In the genomic region with DNA sequence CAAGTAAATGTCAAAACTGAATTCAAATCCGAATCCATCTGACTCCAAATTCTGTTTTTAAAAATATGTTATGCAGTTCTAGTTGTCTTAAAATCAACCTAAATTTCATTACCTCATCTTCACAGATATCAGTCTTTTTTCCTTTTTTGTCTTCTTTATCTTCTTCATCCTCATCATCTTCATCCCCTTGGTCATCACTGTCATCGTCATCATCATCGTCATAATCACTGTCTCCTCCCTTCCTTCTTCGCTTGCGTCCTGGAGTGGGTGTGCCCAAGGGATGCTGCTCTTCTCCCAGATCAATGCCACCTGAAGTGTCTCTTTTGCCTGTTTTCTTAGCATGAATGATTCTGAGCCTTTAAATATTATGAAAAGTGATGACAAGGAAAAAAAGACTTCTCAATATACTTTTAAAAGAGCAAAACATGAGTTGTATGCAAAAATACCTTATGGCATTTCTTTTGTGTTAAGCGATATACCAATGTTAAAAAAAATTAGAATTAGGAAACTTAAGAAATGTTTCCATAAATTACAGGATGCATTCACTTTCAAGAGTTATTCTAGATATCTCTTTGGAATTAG, we compare ENCODE assay signal across 15 cellular contexts.
A peak's percentile ranks its signal among the peaks of the same experiment; 100 is the strongest.
DNase-seq lines count a peak whose midpoint lies in the region; FAIRE-seq and TF ChIP-seq lines count a peak whose summit lies in the region.
"Had no signal": no experiment of that assay in that cellular context is flagged by ENCODE, and none has a peak within 500 bp of the region (broad histone marks: within the 10 kb centered on the region; RNA-seq: fewer than 3 reads in every experiment).

No MANE protein-coding gene starts in this region.

- POLR2A ChIA-PET in HEK293 (lab: Yijun Ruan, JAX) (no interaction called here), H1 (lab: Charles Lee; ENCODE audit: partially characterized antibody) (no interaction called here)
- POLR2A ChIA-PET in activated CD4-positive, alpha-beta memory T cell treated with anti-CD3 and anti-CD28 coated beads for 36 hours (lab: Charles Lee) = no interaction called here

- no peak overlapping the region for H3K23ac ChIP-seq in H1 (ENCODE audit: insufficient read length)

- H3K36me3 ChIP-seq in HEK293 (ENCODE audit: control insufficient read depth in 2 of 2, insufficient read depth in 1 of 2, low read length in 2 of 2) = peaks cover 0 to 9% of the 10 kb centered on the region in 2 experiments; a peak in 2 of 3 replicates
- H3K36me3 ChIP-seq in KMS-11 (ENCODE audit: insufficient read depth) = no peaks in the 10 kb centered on the region
- H3K36me3 ChIP-seq in H1 (ENCODE audit: control insufficient read depth in 2 of 4, insufficient read depth in 4 of 4, low read length in 3 of 4) = peaks cover 0 to 34% (median 10%) of the 10 kb centered on the region in 4 experiments; a peak in 4 of 8 replicates

- H3K4me1 ChIP-seq in HEK293 (ENCODE audit: control insufficient read depth, insufficient read depth, low read length) (no peaks in the 10 kb centered on the region), KMS-11 (ENCODE audit: low read depth, poor library complexity, severe bottlenecking) (peaks cover 37% of the 10 kb centered on the region), H1 (replicated peaks in 1 of 4; ENCODE audit: control insufficient read depth in 3 of 4, insufficient read depth in 4 of 4, low read length in 3 of 4) (no peaks in the 10 kb centered on the region)

- H2AFZ ChIP-seq in KMS-11 (ENCODE audit: low read depth) (no peak overlapping the region), H1 (ENCODE audit: low read length) (no peak overlapping the region)
- H2AFZ ChIP-seq: GM23248 had no signal

- no peak overlapping the region for H3K9ac ChIP-seq in KMS-11
- H3K9ac ChIP-seq in H1 (replicated peaks in 1 of 4; ENCODE audit: extremely low read depth in 1 of 4, low read depth in 3 of 4, low read length in 3 of 4) = no peak overlapping the region
- H3K9ac ChIP-seq: GM23248 had no signal

- H3K79me1 ChIP-seq in H1 (ENCODE audit: low read depth, low read length) = no peaks in the 10 kb centered on the region

- intact Hi-C loops in activated CD4-positive, alpha-beta T cell treated with anti-CD3 and anti-CD28 coated beads, Interleukin-2, amount 10 ng/mL, durations not matched to agents 24 days and 14 days (cut with micrococcal nuclease) = no loop called here
- intact Hi-C loops in activated CD4-positive, alpha-beta memory T cell treated with anti-CD3 and anti-CD28 coated beads for 36 hours (cut with micrococcal nuclease) = no loop called here

- TF ChIP-seq RAD21 in H1 (IDR thresholded peaks at IDR 0.05 in 1 of 2, conservative IDR thresholded peaks at IDR 0.05 in 1 of 2; ENCODE audit: low read depth in 2 of 2, low read length in 2 of 2) = no peak

- H3K79me2 ChIP-seq in KMS-11 (ENCODE audit: insufficient read depth, low read depth) (no peaks in the 10 kb centered on the region), H1 (ENCODE audit: control insufficient read depth in 1 of 2, insufficient read depth in 2 of 2, low read length in 2 of 2) (no peaks in the 10 kb centered on the region)

- H4K20me1 ChIP-seq in KMS-11 (ENCODE audit: insufficient read depth) (no peaks in the 10 kb centered on the region), H1 (replicated peaks in 1 of 2; ENCODE audit: control insufficient read depth in 1 of 2, insufficient read depth in 2 of 2, low read length in 2 of 2) (no peaks in the 10 kb centered on the region)

- H2BK120ac ChIP-seq in H1 (replicated peaks; ENCODE audit: low read depth, low read length) = no peak overlapping the region

- H3K4me3 ChIP-seq in HEK293 (ENCODE audit: low read depth, low read length) (no peak overlapping the region), KMS-11 (IDR thresholded peaks at IDR 0.05; ENCODE audit: insufficient read depth, low read depth, low read length) (no peak overlapping the region), H1 (ENCODE audit: extremely low read depth in 1 of 4, insufficient read depth in 2 of 4, low read depth in 3 of 4, low read length in 4 of 4) (no peak overlapping the region)
- H3K4me3 ChIP-seq: GM23248 had no signal

- H3K4me2 ChIP-seq in KMS-11 (peak overlapping the region; percentile 39; the same call in 1 of the 2 replicates), H1 (ENCODE audit: insufficient read depth in 1 of 2, low read depth in 2 of 2, low read length in 2 of 2) (no peak overlapping the region)

- H3K27me3 Mint-ChIP-seq in activated CD4-positive, alpha-beta T cell treated with anti-CD3 and anti-CD28 coated beads, Interleukin-2, amount 10 ng/mL, durations not matched to agents 24 days and 14 days = no peaks in the 10 kb centered on the region
- H3K27me3 Mint-ChIP-seq in activated CD4-positive, alpha-beta memory T cell treated with anti-CD3 and anti-CD28 coated beads for 36 hours = no peaks in the 10 kb centered on the region
- H3K27me3 Mint-ChIP-seq: CD4-positive, alpha-beta T cell had no signal

- no peak overlapping the region for H2BK15ac ChIP-seq in H1 (ENCODE audit: low read length)

- no peak overlapping the region for H4K5ac ChIP-seq in H1 (ENCODE audit: insufficient read length, low read depth, low read length)

- no peaks in the 10 kb centered on the region for H3K4me1 Mint-ChIP-seq in activated CD4-positive, alpha-beta T cell treated with anti-CD3 and anti-CD28 coated beads, Interleukin-2, amount 10 ng/mL, durations not matched to agents 24 days and 14 days
- H3K4me1 Mint-ChIP-seq in activated CD4-positive, alpha-beta memory T cell treated with anti-CD3 and anti-CD28 coated beads for 36 hours (ENCODE audit: low read depth) = no peaks in the 10 kb centered on the region

- no peaks in the 10 kb centered on the region for H3K9me3 Mint-ChIP-seq in activated CD4-positive, alpha-beta T cell treated with anti-CD3 and anti-CD28 coated beads, Interleukin-2, amount 10 ng/mL, durations not matched to agents 24 days and 14 days
- no peaks in the 10 kb centered on the region for H3K9me3 Mint-ChIP-seq in activated CD4-positive, alpha-beta memory T cell treated with anti-CD3 and anti-CD28 coated beads for 36 hours
- H3K9me3 Mint-ChIP-seq: CD4-positive, alpha-beta T cell had no signal

- no peak overlapping the region for H2AK5ac ChIP-seq in H1 (ENCODE audit: low read depth, low read length)

- no peak for TF ChIP-seq EP300 in H1 (IDR thresholded peaks at IDR 0.05; ENCODE audit: borderline replicate concordance in 1 of 2, low read depth in 2 of 2, low read length in 2 of 2)

- H2BK12ac ChIP-seq in H1 (ENCODE audit: low read depth, low read length) = no peak overlapping the region

- H3K23me2 ChIP-seq in H1 (ENCODE audit: low read depth, low read length) = no peaks in the 10 kb centered on the region

- CTCF ChIA-PET in HEK293 (lab: Yijun Ruan, JAX) = no interaction called here
- CTCF ChIA-PET in H1 (lab: Charles Lee; ENCODE audit: partially characterized antibody) = no interaction called here
- CTCF ChIA-PET in activated CD4-positive, alpha-beta memory T cell treated with anti-CD3 and anti-CD28 coated beads for 36 hours (lab: Charles Lee) = no interaction called here

- DNase-seq in H1 (ENCODE audit: low read depth in 1 of 2, low spot score in 2 of 2) (no peak), kidney glomerular epithelial cell (lab: John Stamatoyannopoulos, UW) (no peak)
- no peak for DNase-seq in activated CD4-positive, alpha-beta T cell treated with anti-CD3 and anti-CD28 coated beads, Interleukin-2, amount 10 ng/mL, durations not matched to agents 24 days and 14 days
- DNase-seq in activated CD4-positive, alpha-beta memory T cell treated with anti-CD3 and anti-CD28 coated beads for 36 hours = no peak
- DNase-seq: AML-193; Caco-2; CD4-positive, alpha-beta T cell; GM23248; HCEC 1CT had no signal

- H2BK20ac ChIP-seq in H1 (ENCODE audit: low read length) = no peak overlapping the region

- no peaks in the 10 kb centered on the region for H3K36me3 Mint-ChIP-seq in activated CD4-positive, alpha-beta T cell treated with anti-CD3 and anti-CD28 coated beads, Interleukin-2, amount 10 ng/mL, durations not matched to agents 24 days and 14 days (ENCODE audit: low read depth)
- peaks cover 10% of the 10 kb centered on the region for H3K36me3 Mint-ChIP-seq in activated CD4-positive, alpha-beta memory T cell treated with anti-CD3 and anti-CD28 coated beads for 36 hours

- H2BK5ac ChIP-seq in H1 (ENCODE audit: low read depth, low read length) = no peak overlapping the region

- H3K9me3 ChIP-seq in HEK293 (ENCODE audit: control insufficient read depth, insufficient read depth, low read depth, low read length) = no peaks in the 10 kb centered on the region
- H3K9me3 ChIP-seq in H1 (ENCODE audit: insufficient read depth in 2 of 2, low read depth in 1 of 2, low read length in 1 of 2) = no peaks in the 10 kb centered on the region
- H3K9me3 ChIP-seq: Caco-2 had no signal

- H3K27me3 ChIP-seq in KMS-11 (ENCODE audit: insufficient read depth, low read depth) (no peaks in the 10 kb centered on the region), H1 (replicated peaks in 1 of 4; ENCODE audit: control insufficient read depth in 3 of 4, extremely low read depth in 1 of 4, insufficient read depth in 3 of 4, low read length in 3 of 4) (no peaks in the 10 kb centered on the region)

- H3K4ac ChIP-seq in H1 (replicated peaks; ENCODE audit: insufficient read length, low read depth, low read length) = no peak overlapping the region

- H3K27ac Mint-ChIP-seq in activated CD4-positive, alpha-beta T cell treated with anti-CD3 and anti-CD28 coated beads, Interleukin-2, amount 10 ng/mL, durations not matched to agents 24 days and 14 days = no peak overlapping the region
- no peak overlapping the region for H3K27ac Mint-ChIP-seq in activated CD4-positive, alpha-beta memory T cell treated with anti-CD3 and anti-CD28 coated beads for 36 hours
- H3K27ac Mint-ChIP-seq: CD4-positive, alpha-beta T cell had no signal

- no peak overlapping the region for H3K14ac ChIP-seq in H1 (ENCODE audit: insufficient read length)

- peak overlapping the region; percentile 11 for H4K91ac ChIP-seq in H1 (replicated peaks; ENCODE audit: insufficient read length, low read length)

- no peak overlapping the region for H4K8ac ChIP-seq in H1 (ENCODE audit: extremely low read depth, insufficient read depth, low read length)

- no peak overlapping the region for H3K56ac ChIP-seq in H1 (replicated peaks; ENCODE audit: insufficient read length, low read depth, low read length)

- TF ChIP-seq POLR2A in H1 (IDR thresholded peaks at IDR 0.05; ENCODE audit: control extremely low read depth in 1 of 2, low read depth in 2 of 2, low read length in 2 of 2) = no peak

- no peak for TF ChIP-seq CTCF in HEK293 (tag by site-specific recombination; IDR thresholded peaks at IDR 0.05)
- no peak for TF ChIP-seq CTCF in KMS-11 (conservative IDR thresholded peaks at IDR 0.05; ENCODE audit: low read depth, low read length)
- TF ChIP-seq CTCF in H1 (IDR thresholded peaks at IDR 0.05; ENCODE audit: control extremely low read depth in 1 of 3, insufficient read depth in 1 of 3, low read depth in 1 of 3, low read length in 3 of 3) = no peak

- no peak overlapping the region for H3K18ac ChIP-seq in H1 (ENCODE audit: extremely low read depth, low read length)

- FAIRE-seq in H1 (lab: Jason Lieb, UNC) = no peak
- FAIRE-seq: A204.1, H54, HTR-8/SVneo had no signal

- H3K27ac ChIP-seq in HEK293 (ENCODE audit: extremely low read depth, low read depth, low read length) = no peak overlapping the region
- no peak overlapping the region for H3K27ac ChIP-seq in KMS-11
- H3K27ac ChIP-seq in H1 (ENCODE audit: low read depth, low read length) = no peak overlapping the region
- H3K27ac ChIP-seq: C4-2B, GM23248 had no signal

- 90 to 100% methylated on average over 2 to 6 of the region's 6 CpGs for WGBS in H1 (ENCODE audit: extremely low coverage in 1 of 2, insufficient coverage in 1 of 2, insufficient read length in 1 of 2, insufficient replicate concordance in 2 of 2, low coverage in 1 of 2, low lambda C conversion rate in 2 of 2, missing lambda C conversion rate in 1 of 2), 2 experiments

- H3K4me3 Mint-ChIP-seq in activated CD4-positive, alpha-beta T cell treated with anti-CD3 and anti-CD28 coated beads, Interleukin-2, amount 10 ng/mL, durations not matched to agents 24 days and 14 days = no peak overlapping the region
- no peak overlapping the region for H3K4me3 Mint-ChIP-seq in activated CD4-positive, alpha-beta memory T cell treated with anti-CD3 and anti-CD28 coated beads for 36 hours
- H3K4me3 Mint-ChIP-seq: CD4-positive, alpha-beta T cell had no signal
